ENCODE assay signal across 1 cellular context in genomic region chr16:53346-54236, GRCh38.
TF ChIP-seq lines count a peak whose summit lies in the region.

TSS of gene POLR3K (minus strand) at chr16:53608. CDS start at chr16:53586, 22 bp downstream.
TSS of gene SNRNP25 (plus strand) at chr16:53828. CDS start at chr16:54017, 189 bp downstream.

TF ChIP-seq in GM12878, 131 proteins besides CTCF, POLR2A, EP300 and RAD21 (continued from another document and continues in another):
- TF ChIP-seq FOXM1 (IDR thresholded peaks at IDR 0.05; ENCODE audit: low read depth, low read length) (no peak), SIN3A (IDR thresholded peaks at IDR 0.05; ENCODE audit: low read depth, low read length) (peak; percentile 81), ESRRA (IDR thresholded peaks at IDR 0.05; ENCODE audit: low read length) (0 out of 2 replicates have a peak, but pooled peaks have one; percentile 9), GABPA (IDR thresholded peaks at IDR 0.05; ENCODE audit: low read depth) (no peak), CEBPZ (IDR thresholded peaks at IDR 0.05; ENCODE audit: low read depth, low read length) (peak; percentile 87), YBX1 (IDR thresholded peaks at IDR 0.05) (no peak), CREB1 (IDR thresholded peaks at IDR 0.05; ENCODE audit: low read depth) (peak; percentile 70), SUPT20H (IDR thresholded peaks at IDR 0.05; ENCODE audit: borderline replicate concordance, control insufficient read depth, low read depth, low read length) (no peak), RAD51 (IDR thresholded peaks at IDR 0.05) (no peak), ATF3 (IDR thresholded peaks at IDR 0.05; ENCODE audit: borderline replicate concordance, extremely low read depth, low read depth, low read length) (no peak), ZBTB4 (CRISPR knock-in tag; IDR thresholded peaks at IDR 0.05) (no peak), HDAC6 (IDR thresholded peaks at IDR 0.05; ENCODE audit: unreplicated experiment) (no peak), SRF (IDR thresholded peaks at IDR 0.05; ENCODE audit: low read depth in 2 of 2, low read length in 2 of 2) (no peak), HDAC2 (IDR thresholded peaks at IDR 0.05) (no peak), HCFC1 (IDR thresholded peaks at IDR 0.05; ENCODE audit: low read length) (peak; percentile 36), GATAD2B (conservative IDR thresholded peaks at IDR 0.05; ENCODE audit: low read depth) (peak; percentile 56), REST (IDR thresholded peaks at IDR 0.05; ENCODE audit: low read depth, low read length) (no peak), SMAD1 (IDR thresholded peaks at IDR 0.05; ENCODE audit: low read depth, partially characterized antibody) (no peak), NBN (IDR thresholded peaks at IDR 0.05) (0 out of 2 replicates have a peak, but pooled peaks have one; percentile 4), SMAD5 (IDR thresholded peaks at IDR 0.05; ENCODE audit: low read depth) (peak; percentile 64), EGR1 (IDR thresholded peaks at IDR 0.05; ENCODE audit: borderline replicate concordance in 1 of 2, low read depth in 2 of 2, low read length in 2 of 2) (no peak), MTA2 (IDR thresholded peaks at IDR 0.05; ENCODE audit: low read depth) (no peak), ETV6 (conservative IDR thresholded peaks at IDR 0.05 in 1 of 2, IDR thresholded peaks at IDR 0.05 in 1 of 2; ENCODE audit: borderline replicate concordance in 1 of 2, low read depth in 1 of 2) (no peak), TCF7 (IDR thresholded peaks at IDR 0.05; ENCODE audit: borderline replicate concordance) (no peak), BCLAF1 (IDR thresholded peaks at IDR 0.05) (no peak), STAT3 (IDR thresholded peaks at IDR 0.05; ENCODE audit: low read depth, low read length) (no peak), SP1 (IDR thresholded peaks at IDR 0.05; ENCODE audit: low read depth, low read length) (peak; percentile 99), IKZF2 (IDR thresholded peaks at IDR 0.05) (no peak), CHD4 (IDR thresholded peaks at IDR 0.05) (no peak), NR2C2 (IDR thresholded peaks at IDR 0.05; ENCODE audit: borderline replicate concordance, control insufficient read depth, insufficient read length, low read depth) (no peak), NFXL1 (IDR thresholded peaks at IDR 0.05; ENCODE audit: borderline replicate concordance) (no peak), ZNF384 (IDR thresholded peaks at IDR 0.05; ENCODE audit: borderline replicate concordance, low read depth, low read length) (no peak), IRF4 (IDR thresholded peaks at IDR 0.05; ENCODE audit: low read depth, low read length) (no peak), SUZ12 (IDR thresholded peaks at IDR 0.05; ENCODE audit: unreplicated experiment) (no peak), MYC (IDR thresholded peaks at IDR 0.05; ENCODE audit: insufficient read depth, insufficient read length, insufficient replicate concordance, low read length, severe bottlenecking) (peak; percentile 50), ZSCAN29 (IDR thresholded peaks at IDR 0.05) (0 out of 2 replicates have a peak, but pooled peaks have one; percentile 46), JUND (IDR thresholded peaks at IDR 0.05; ENCODE audit: low read depth, low read length) (no peak), CBX5 (IDR thresholded peaks at IDR 0.05; ENCODE audit: low read depth) (no peak), RB1 (IDR thresholded peaks at IDR 0.05; ENCODE audit: borderline replicate concordance) (peak; percentile 90; the same call in 1 of the 2 replicates), ZBTB33 (IDR thresholded peaks at IDR 0.05) (no peak), TCF3 (IDR thresholded peaks at IDR 0.05; ENCODE audit: borderline replicate concordance, insufficient read depth, low read depth, low read length) (no peak), SMC3 (IDR thresholded peaks at IDR 0.05; ENCODE audit: borderline replicate concordance, low read length) (no peak), HSF1 (IDR thresholded peaks at IDR 0.05; ENCODE audit: low read depth, low read length) (no peak), EED (IDR thresholded peaks at IDR 0.05; ENCODE audit: low read depth) (no peak), SMARCA5 (IDR thresholded peaks at IDR 0.05) (no peak), POU2F2 (IDR thresholded peaks at IDR 0.05; ENCODE audit: borderline replicate concordance, low read depth, low read length) (peak; percentile 16; the same call in 1 of the 3 replicates), MEF2B (IDR thresholded peaks at IDR 0.05; ENCODE audit: partially characterized antibody, poor library complexity, severe bottlenecking) (no peak), RUNX3 (IDR thresholded peaks at IDR 0.05; ENCODE audit: low read length) (no peak), POLR2AphosphoS2 (IDR thresholded peaks at IDR 0.05; ENCODE audit: low read depth, low read length) (0 out of 2 replicates have a peak, but pooled peaks have one; percentile 41)
